ENCODE assay signal across 34 cellular contexts in genomic region chr11:35841733-35842132, GRCh38.
"Had no signal": no experiment of that assay in that cellular context is flagged by ENCODE, and none has a peak within 500 bp of the region (broad histone marks: within the 10 kb centered on the region; RNA-seq: fewer than 3 reads in every experiment).

No MANE protein-coding gene starts in this region.

- H3K9me3 ChIP-seq: MG63 had no signal

- DNase-seq: Karpas-422, Kasumi-1, MG63, MM.1S, MV-4-11, NCI-H1048, NCI-H1092, NCI-H1092 treated with DMSO at 0.1 percent for 48 hours, NCI-H1105, NCI-H1105 treated with DMSO at 0.1 percent for 48 hours, NCI-H1417, NCI-H1417 treated with DMSO at 0.1 percent for 48 hours, NCI-H1436, NCI-H1436 treated with DMSO at 0.1 percent for 48 hours, NCI-H146, NCI-H1694, NCI-H1694 treated with DMSO at 0.1 percent for 48 hours, NCI-H187, NCI-H187 treated with DMSO at 0.1 percent for 48 hours, NCI-H1930, NCI-H2029, NCI-H2029 treated with DMSO at 0.1 percent for 48 hours, NCI-H2081, NCI-H2081 treated with DMSO at 0.1 percent for 48 hours, NCI-H2107, NCI-H2171, NCI-H2171 treated with DMSO at 0.1 percent for 48 hours, NCI-H226, NCI-H345, NCI-H446, NCI-H446 treated with DMSO at 0.1 percent for 48 hours, NCI-H510A, NCI-H510A treated with DMSO at 0.1 percent for 48 hours, NCI-H524 had no signal

- H3K36me3 ChIP-seq: MG63 had no signal

- H3K4me3 ChIP-seq: MG63 had no signal
